Comparison of ENCODE assay signal across 19 cellular contexts in genomic region chr2:23601301-23601965, GRCh38.
DNase-seq lines count a peak whose midpoint lies in the region; ATAC-seq, FAIRE-seq and TF ChIP-seq lines count a peak whose summit lies in the region.
"Had no signal": no experiment of that assay in that cellular context is flagged by ENCODE, and none has a peak within 500 bp of the region (broad histone marks: within the 10 kb centered on the region; RNA-seq: fewer than 3 reads in every experiment).

No MANE protein-coding gene starts in this region.

- no peak for FAIRE-seq in astrocyte (lab: Jason Lieb, UNC)

- no peak overlapping the region for H3K4me3 Mint-ChIP-seq in astrocyte (ENCODE audit: unreplicated experiment)
- H3K4me3 Mint-ChIP-seq in stimulated activated naive B cell treated with anti-CD40 and anti-IgM and Interleukin-4, amounts not matched to agents 10 μg/mL and 1 μg/mL and 100 μg/mL, for 72 hours, result no peak overlapping the region
- H3K4me3 Mint-ChIP-seq: activated T-cell treated with anti-CD3 and anti-CD28 coated beads, Interleukin-2, amount 50 U/mL, for 24 hours; T-helper 1 cell treated with Interleukin-12 subunit alpha and Interleukin-12 subunit beta and Interleukin-4 antibody, amounts not matched to agents 30 μg/mL and 1 μg/mL, for 36 hours had no signal

- H4K20me1 ChIP-seq in astrocyte (ENCODE audit: insufficient read depth, low read length), result no peaks in the 10 kb centered on the region

- peaks cover 13% of the 10 kb centered on the region for H3K9me3 Mint-ChIP-seq in astrocyte (ENCODE audit: unreplicated experiment)
- H3K9me3 Mint-ChIP-seq in stimulated activated naive B cell treated with anti-CD40 and anti-IgM and Interleukin-4, amounts not matched to agents 10 μg/mL and 1 μg/mL and 100 μg/mL, for 72 hours, result peaks cover 3 to 7% of the 10 kb centered on the region in 2 donors

- H3K4me3 ChIP-seq in astrocyte (ENCODE audit: insufficient read depth, low read depth, low read length), result no peak overlapping the region
- H3K4me3 ChIP-seq in mesodermal cell (ENCODE audit: extremely low read depth, insufficient read depth, low read length, poor library complexity, severe bottlenecking), result no peak overlapping the region
- H3K4me3 ChIP-seq: BLaER1, left ventricle myocardium inferior, thoracic aorta had no signal

- peaks cover 16% of the 10 kb centered on the region for H3K4me1 Mint-ChIP-seq in astrocyte (ENCODE audit: low read depth, unreplicated experiment)
- no peaks in the 10 kb centered on the region for H3K4me1 Mint-ChIP-seq in stimulated activated naive B cell treated with anti-CD40 and anti-IgM and Interleukin-4, amounts not matched to agents 10 μg/mL and 1 μg/mL and 100 μg/mL, for 72 hours

- H3K9me3 ChIP-seq in astrocyte (ENCODE audit: insufficient read depth, low read depth, low read length) (peaks cover 6% of the 10 kb centered on the region), mesodermal cell (ENCODE audit: control insufficient read depth, low read length) (peaks cover 7% of the 10 kb centered on the region)
- H3K9me3 ChIP-seq: thoracic aorta had no signal

- peaks cover 9% of the 10 kb centered on the region for H3K27me3 Mint-ChIP-seq in astrocyte (ENCODE audit: low read depth, unreplicated experiment)
- peaks cover 5 to 17% of the 10 kb centered on the region in 2 donors for H3K27me3 Mint-ChIP-seq in stimulated activated naive B cell treated with anti-CD40 and anti-IgM and Interleukin-4, amounts not matched to agents 10 μg/mL and 1 μg/mL and 100 μg/mL, for 72 hours
- H3K27me3 Mint-ChIP-seq: activated T-cell treated with anti-CD3 and anti-CD28 coated beads, Interleukin-2, amount 50 U/mL, for 24 hours had no signal

- no peak for TF ChIP-seq CTCF in astrocyte (IDR thresholded peaks at IDR 0.05; ENCODE audit: insufficient read depth, low read depth, low read length)

- no peak for ATAC-seq in stimulated activated naive B cell treated with anti-CD40 and anti-IgM and Interleukin-4, amounts not matched to agents 10 μg/mL and 1 μg/mL and 100 μg/mL, for 72 hours (replicated peaks)
- ATAC-seq in GM18505 (IDR thresholded peaks at IDR 0.05; ENCODE audit: unreplicated experiment), result no peak

- 78 to 93% methylated on average over 4 to 6 of the region's 8 CpGs for WGBS in mesodermal cell (ENCODE audit: insufficient coverage in 2 of 2), 2 experiments

- H3K36me3 Mint-ChIP-seq in astrocyte (ENCODE audit: low read depth, unreplicated experiment), result peaks cover 9% of the 10 kb centered on the region
- H3K36me3 Mint-ChIP-seq in stimulated activated naive B cell treated with anti-CD40 and anti-IgM and Interleukin-4, amounts not matched to agents 10 μg/mL and 1 μg/mL and 100 μg/mL, for 72 hours, result peaks cover 0 to 4% of the 10 kb centered on the region in 2 donors

- H3K79me2 ChIP-seq in astrocyte (ENCODE audit: insufficient read depth, low read length), result no peaks in the 10 kb centered on the region

- peak overlapping the region; percentile 94 for H3K27ac Mint-ChIP-seq in astrocyte (ENCODE audit: unreplicated experiment)
- H3K27ac Mint-ChIP-seq in stimulated activated naive B cell treated with anti-CD40 and anti-IgM and Interleukin-4, amounts not matched to agents 10 μg/mL and 1 μg/mL and 100 μg/mL, for 72 hours, result peak overlapping the region; percentile 25
- H3K27ac Mint-ChIP-seq: activated T-cell treated with anti-CD3 and anti-CD28 coated beads, Interleukin-2, amount 50 U/mL, for 24 hours; T-helper 1 cell treated with Interleukin-12 subunit alpha and Interleukin-12 subunit beta and Interleukin-4 antibody, amounts not matched to agents 30 μg/mL and 1 μg/mL, for 36 hours had no signal

- no peaks in the 10 kb centered on the region for H3K36me3 ChIP-seq in astrocyte (ENCODE audit: insufficient read depth, low read length)
- no peaks in the 10 kb centered on the region for H3K36me3 ChIP-seq in mesodermal cell (ENCODE audit: control insufficient read depth, insufficient read depth, low read length)
- H3K36me3 ChIP-seq: BLaER1, left ventricle myocardium inferior, thoracic aorta had no signal

- peak; percentile 22 for DNase-seq in HT1080 (ENCODE audit: low read depth)
- DNase-seq in astrocyte (ENCODE audit: low read depth), result peak; percentile 53
- no peak for DNase-seq in stimulated activated naive B cell treated with anti-CD40 and anti-IgM and Interleukin-4, amounts not matched to agents 10 μg/mL and 1 μg/mL and 100 μg/mL, for 72 hours
- DNase-seq in mesenteric fat pad (ENCODE audit: low spot score), result no peak
- DNase-seq in NCI-H2171 treated with DMSO at 0.1 percent for 48 hours (lab: John Stamatoyannopoulos, UW), result no peak
- no peak for DNase-seq in AML-193 (lab: John Stamatoyannopoulos, UW)
- DNase-seq: activated CD4-positive, alpha-beta T cell treated with anti-CD3 and anti-CD28 coated beads for 1 hour; activated T-cell treated with anti-CD3 and anti-CD28 coated beads, Interleukin-2, amount 50 U/mL, for 24 hours; cortex of kidney; DMS79 treated with DMSO at 0.1 percent for 48 hours; erythroblast; left ventricle myocardium inferior; NCI-H187 treated with DMSO at 0.1 percent for 48 hours; NCI-H526 treated with DMSO at 0.1 percent for 48 hours had no signal

- peaks cover 17% of the 10 kb centered on the region for H3K4me1 ChIP-seq in astrocyte (ENCODE audit: insufficient read depth, low read length)
- peaks cover 9% of the 10 kb centered on the region for H3K4me1 ChIP-seq in mesodermal cell (ENCODE audit: control insufficient read depth, insufficient read depth, low read length, poor library complexity, severe bottlenecking)
- H3K4me1 ChIP-seq: BLaER1 had no signal

- peak overlapping the region; percentile 34 for H3K4me2 ChIP-seq in astrocyte (ENCODE audit: low read length)
- H3K4me2 ChIP-seq: BLaER1 had no signal

- TF ChIP-seq POLR2A in GM18505 (IDR thresholded peaks at IDR 0.05; ENCODE audit: borderline replicate concordance, extremely low read depth, insufficient read depth, insufficient read length), result no peak

- peak overlapping the region; percentile 65 for H2AFZ ChIP-seq in astrocyte (ENCODE audit: low read depth, low read length)

- H3K27me3 ChIP-seq in astrocyte (ENCODE audit: insufficient read depth, low read length), result no peaks in the 10 kb centered on the region

- H3K9ac ChIP-seq in astrocyte (ENCODE audit: low read length), result peak overlapping the region; percentile 8
- H3K9ac ChIP-seq: BLaER1 had no signal

- H3K27ac ChIP-seq in astrocyte (ENCODE audit: low read depth, low read length) (no peak overlapping the region), mesodermal cell (ENCODE audit: low read depth, low read length, severe bottlenecking) (peak overlapping the region; percentile 33)
- H3K27ac ChIP-seq: BLaER1, left ventricle myocardium inferior, thoracic aorta had no signal

Comparison
In these comparisons a context has a peak if more than half of its experiments do, and no peak if none do; other contexts are left out.
1. DNase-seq: peak in HT1080 (single experiment) and astrocyte (single experiment); none in stimulated activated naive B cell treated with anti-CD40 and anti-IgM and Interleukin-4, amounts not matched to agents 10 μg/mL and 1 μg/mL and 100 μg/mL, for 72 hours (single experiment), mesenteric fat pad (single experiment), NCI-H2171 treated with DMSO at 0.1 percent for 48 hours (single experiment) and AML-193 (0 of 2).